1 cellular context compared by ENCODE assay signal in the genomic region with DNA sequence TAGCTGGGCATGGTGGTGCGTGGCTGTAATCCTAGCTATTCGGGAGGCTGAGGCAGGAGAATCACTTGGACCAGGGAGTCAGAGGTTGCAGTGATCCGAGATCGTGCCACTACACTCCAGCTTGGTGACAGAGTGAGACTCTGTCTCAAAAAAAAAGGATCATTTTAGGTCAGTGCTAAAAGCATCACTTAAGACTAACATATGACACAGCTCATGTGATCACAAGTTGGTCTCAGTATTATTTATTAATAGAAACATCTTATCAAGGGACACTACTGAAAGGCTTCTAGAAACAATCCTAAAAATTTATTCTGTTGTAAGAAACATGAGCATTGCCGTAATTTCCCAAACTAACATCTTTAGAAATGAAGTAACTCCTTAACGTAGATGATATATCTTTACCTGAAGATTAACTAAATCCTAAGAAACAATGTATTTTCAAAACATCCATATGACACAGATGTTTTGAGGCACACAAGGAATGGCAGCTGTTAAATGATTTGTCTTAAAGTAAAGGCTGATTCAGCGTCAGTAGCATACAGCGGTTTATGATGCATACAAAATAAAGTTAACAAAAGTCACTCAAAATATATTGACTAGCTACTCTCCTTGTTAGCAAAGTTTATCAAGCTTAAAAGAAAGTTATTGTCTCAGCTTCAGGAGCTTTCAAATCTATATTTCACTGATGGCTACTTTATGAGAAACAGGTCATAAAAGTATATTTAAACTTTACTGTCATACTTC.
TF ChIP-seq lines count a peak whose summit lies in the region.

No MANE protein-coding gene starts in this region.

TF ChIP-seq in IMR-90, 13 proteins besides CTCF, POLR2A, EP300 and RAD21:
- TF ChIP-seq CEBPB (IDR thresholded peaks at IDR 0.05; ENCODE audit: low read depth, low read length) (no peak), CHD1 (IDR thresholded peaks at IDR 0.05; ENCODE audit: low read depth, low read length) (no peak), BHLHE40 (IDR thresholded peaks at IDR 0.05; ENCODE audit: low read depth, low read length) (no peak), MAFK (IDR thresholded peaks at IDR 0.05; ENCODE audit: low read depth, low read length) (no peak), SMC3 (IDR thresholded peaks at IDR 0.05; ENCODE audit: low read depth, low read length) (no peak), MAZ (IDR thresholded peaks at IDR 0.05; ENCODE audit: borderline replicate concordance, low read depth, low read length) (no peak), FOS (IDR thresholded peaks at IDR 0.05; ENCODE audit: low read depth, low read length) (no peak), MXI1 (IDR thresholded peaks at IDR 0.05; ENCODE audit: borderline replicate concordance, low read depth, low read length) (no peak), RCOR1 (IDR thresholded peaks at IDR 0.05; ENCODE audit: insufficient replicate concordance, low read length) (no peak), RFX5 (IDR thresholded peaks at IDR 0.05; ENCODE audit: low read depth, low read length) (no peak), NFE2L2 (IDR thresholded peaks at IDR 0.05; ENCODE audit: low read depth, low read length) (no peak)
- TF ChIP-seq, protein P1, sequence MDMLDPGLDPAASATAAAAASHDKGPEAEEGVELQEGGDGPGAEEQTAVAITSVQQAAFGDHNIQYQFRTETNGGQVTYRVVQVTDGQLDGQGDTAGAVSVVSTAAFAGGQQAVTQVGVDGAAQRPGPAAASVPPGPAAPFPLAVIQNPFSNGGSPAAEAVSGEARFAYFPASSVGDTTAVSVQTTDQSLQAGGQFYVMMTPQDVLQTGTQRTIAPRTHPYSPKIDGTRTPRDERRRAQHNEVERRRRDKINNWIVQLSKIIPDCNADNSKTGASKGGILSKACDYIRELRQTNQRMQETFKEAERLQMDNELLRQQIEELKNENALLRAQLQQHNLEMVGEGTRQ (IDR thresholded peaks at IDR 0.05; ENCODE audit: low read depth, low read length) = no peak
- TF ChIP-seq, protein P2, sequence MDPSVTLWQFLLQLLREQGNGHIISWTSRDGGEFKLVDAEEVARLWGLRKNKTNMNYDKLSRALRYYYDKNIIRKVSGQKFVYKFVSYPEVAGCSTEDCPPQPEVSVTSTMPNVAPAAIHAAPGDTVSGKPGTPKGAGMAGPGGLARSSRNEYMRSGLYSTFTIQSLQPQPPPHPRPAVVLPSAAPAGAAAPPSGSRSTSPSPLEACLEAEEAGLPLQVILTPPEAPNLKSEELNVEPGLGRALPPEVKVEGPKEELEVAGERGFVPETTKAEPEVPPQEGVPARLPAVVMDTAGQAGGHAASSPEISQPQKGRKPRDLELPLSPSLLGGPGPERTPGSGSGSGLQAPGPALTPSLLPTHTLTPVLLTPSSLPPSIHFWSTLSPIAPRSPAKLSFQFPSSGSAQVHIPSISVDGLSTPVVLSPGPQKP (IDR thresholded peaks at IDR 0.05; ENCODE audit: borderline replicate concordance, low read depth, low read length) = no peak
TF ChIP-seq in IMR-90: peak in this region for 0.
